In genomic region chr19:2478324-2478755, GRCh38 we compare ENCODE assay signal across 1 cellular context.
TF ChIP-seq lines count a peak whose summit lies in the region.

No MANE protein-coding gene starts in this region.

TF ChIP-seq in H1, 55 proteins besides CTCF, POLR2A, EP300 and RAD21:
- TF ChIP-seq, protein P1, sequence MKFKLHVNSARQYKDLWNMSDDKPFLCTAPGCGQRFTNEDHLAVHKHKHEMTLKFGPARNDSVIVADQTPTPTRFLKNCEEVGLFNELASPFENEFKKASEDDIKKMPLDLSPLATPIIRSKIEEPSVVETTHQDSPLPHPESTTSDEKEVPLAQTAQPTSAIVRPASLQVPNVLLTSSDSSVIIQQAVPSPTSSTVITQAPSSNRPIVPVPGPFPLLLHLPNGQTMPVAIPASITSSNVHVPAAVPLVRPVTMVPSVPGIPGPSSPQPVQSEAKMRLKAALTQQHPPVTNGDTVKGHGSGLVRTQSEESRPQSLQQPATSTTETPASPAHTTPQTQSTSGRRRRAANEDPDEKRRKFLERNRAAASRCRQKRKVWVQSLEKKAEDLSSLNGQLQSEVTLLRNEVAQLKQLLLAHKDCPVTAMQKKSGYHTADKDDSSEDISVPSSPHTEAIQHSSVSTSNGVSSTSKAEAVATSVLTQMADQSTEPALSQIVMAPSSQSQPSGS (IDR thresholded peaks at IDR 0.05; ENCODE audit: low read length), result no peak
- TF ChIP-seq RFX5 (IDR thresholded peaks at IDR 0.05; ENCODE audit: borderline replicate concordance, low read depth, low read length) (no peak), SIN3A (conservative IDR thresholded peaks at IDR 0.05 in 1 of 2, IDR thresholded peaks at IDR 0.05 in 1 of 2; ENCODE audit: low read depth in 1 of 2, low read length in 2 of 2) (0 out of 4 replicates have a peak, but pooled peaks of 1 of the 2 experiments have one; percentile 5), SIRT6 (IDR thresholded peaks at IDR 0.05; ENCODE audit: low read length) (no peak), NRF1 (IDR thresholded peaks at IDR 0.05; ENCODE audit: low read depth, low read length) (no peak), CTBP2 (IDR thresholded peaks at IDR 0.05; ENCODE audit: borderline replicate concordance, insufficient read depth, insufficient read length, low read length) (no peak)
- TF ChIP-seq, protein P2, sequence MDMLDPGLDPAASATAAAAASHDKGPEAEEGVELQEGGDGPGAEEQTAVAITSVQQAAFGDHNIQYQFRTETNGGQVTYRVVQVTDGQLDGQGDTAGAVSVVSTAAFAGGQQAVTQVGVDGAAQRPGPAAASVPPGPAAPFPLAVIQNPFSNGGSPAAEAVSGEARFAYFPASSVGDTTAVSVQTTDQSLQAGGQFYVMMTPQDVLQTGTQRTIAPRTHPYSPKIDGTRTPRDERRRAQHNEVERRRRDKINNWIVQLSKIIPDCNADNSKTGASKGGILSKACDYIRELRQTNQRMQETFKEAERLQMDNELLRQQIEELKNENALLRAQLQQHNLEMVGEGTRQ (IDR thresholded peaks at IDR 0.05; ENCODE audit: low read length), result no peak
TF ChIP-seq in H1: peak in this region for 1.
